10 cellular contexts compared by ENCODE assay signal in the genomic region with DNA sequence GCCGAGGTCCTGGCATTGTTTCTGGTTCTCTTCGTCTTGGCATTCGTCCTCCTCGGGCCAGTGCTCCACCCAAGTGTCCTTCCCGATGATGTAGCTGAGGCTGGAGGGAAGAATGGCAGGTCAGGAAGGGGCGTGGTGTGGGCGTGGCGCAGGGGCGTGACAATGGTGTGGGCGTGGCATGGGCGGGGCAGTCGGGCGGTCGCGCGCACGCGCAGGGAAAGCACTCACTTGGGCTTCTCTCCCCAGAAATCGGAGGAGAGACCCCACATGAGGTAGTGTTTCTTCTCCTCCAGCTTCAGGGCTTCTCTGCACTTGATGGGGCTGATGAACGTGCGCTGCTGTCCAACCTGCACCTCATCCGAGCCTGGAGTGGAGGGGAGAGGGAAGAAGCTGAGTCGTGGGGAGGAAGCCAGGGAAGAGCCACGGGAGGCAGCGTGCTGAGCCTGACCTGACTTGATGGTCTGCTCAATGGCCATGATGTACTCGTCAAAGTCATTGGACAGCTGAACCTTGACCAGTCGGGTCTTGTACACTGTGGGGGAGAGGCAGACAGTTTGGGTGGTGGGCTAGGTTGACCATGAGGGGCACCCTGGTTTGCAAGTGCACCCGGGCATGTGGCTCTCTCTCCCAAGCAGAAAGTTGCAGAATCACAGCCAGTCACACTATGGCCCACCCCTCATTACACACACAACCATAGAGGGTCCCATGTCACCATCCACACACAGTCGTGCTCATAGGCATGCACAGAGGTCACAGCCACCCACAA. TPM values are rescaled to one million over a fixed set of nuclear protein-coding genes. Genes with fewer than 3 reads are reported as not detected.
A peak's percentile ranks its signal among the peaks of the same experiment; 100 is the strongest.
DNase-seq lines count a peak whose midpoint lies in the region; ATAC-seq, FAIRE-seq and TF ChIP-seq lines count a peak whose summit lies in the region.
"Had no signal": no experiment of that assay in that cellular context is flagged by ENCODE, and none has a peak within 500 bp of the region (broad histone marks: within the 10 kb centered on the region; RNA-seq: fewer than 3 reads in every experiment).

No MANE protein-coding gene starts in this region.

- H3K27ac Mint-ChIP-seq in activated CD4-positive, alpha-beta T cell treated with anti-CD3 and anti-CD28 coated beads, Interleukin-2, amount 10 ng/mL, durations not matched to agents 24 days and 14 days, result peak overlapping the region; percentile 77

- no peak for TF ChIP-seq EP300 in H1 (IDR thresholded peaks at IDR 0.05; ENCODE audit: borderline replicate concordance in 1 of 2, low read depth in 2 of 2, low read length in 2 of 2)

- no TSS peak for BruUV-seq in A673 (replicated peaks; lab: Mats Ljungman, UMichigan)

- 48% methylated on average over 27 of the region's 29 CpGs; no CpG with 5 or more reads in 1 of the 2 experiments for WGBS in H1 (ENCODE audit: extremely low coverage in 1 of 2, insufficient coverage in 1 of 2, insufficient read length in 1 of 2, insufficient replicate concordance in 2 of 2, low coverage in 1 of 2, low lambda C conversion rate in 2 of 2, missing lambda C conversion rate in 1 of 2), 2 experiments
- WGBS in smooth muscle cell (ENCODE audit: low lambda C conversion rate), result 28% methylated on average over 29 of the region's 29 CpGs

- no peak for TF ChIP-seq CTCF in GM13976 (IDR thresholded peaks at IDR 0.05; ENCODE audit: borderline replicate concordance, control extremely low read depth, extremely low read depth, insufficient read depth, missing control alignments)
- no peak for TF ChIP-seq CTCF in H1 (IDR thresholded peaks at IDR 0.05; ENCODE audit: control extremely low read depth in 1 of 3, insufficient read depth in 1 of 3, low read depth in 1 of 3, low read length in 3 of 3)
- no peak for TF ChIP-seq CTCF in smooth muscle cell (IDR thresholded peaks at IDR 0.05; ENCODE audit: borderline replicate concordance, insufficient read depth, poor library complexity, severe bottlenecking)
- TF ChIP-seq CTCF in A673 (conservative IDR thresholded peaks at IDR 0.05; ENCODE audit: low read depth, low read length), result no peak

- no peaks in the 10 kb centered on the region for H3K36me3 ChIP-seq in H1 (ENCODE audit: control insufficient read depth in 2 of 4, insufficient read depth in 4 of 4, low read length in 3 of 4)
- no peaks in the 10 kb centered on the region for H3K36me3 ChIP-seq in smooth muscle cell (ENCODE audit: low read depth)
- no peaks in the 10 kb centered on the region for H3K36me3 ChIP-seq in A673 (ENCODE audit: insufficient read depth, low read length, poor library complexity, severe bottlenecking)

- H3K36me3 Mint-ChIP-seq in activated CD4-positive, alpha-beta T cell treated with anti-CD3 and anti-CD28 coated beads, Interleukin-2, amount 10 ng/mL, durations not matched to agents 24 days and 14 days (ENCODE audit: low read depth), result peaks cover 11% of the 10 kb centered on the region

- peak overlapping the region; percentile 59 for H3K4me3 Mint-ChIP-seq in activated CD4-positive, alpha-beta T cell treated with anti-CD3 and anti-CD28 coated beads, Interleukin-2, amount 10 ng/mL, durations not matched to agents 24 days and 14 days

- H3K56ac ChIP-seq in H1 (replicated peaks; ENCODE audit: insufficient read length, low read depth, low read length), result peak overlapping the region; percentile 2

- peak overlapping the region; percentile 63 for H4K5ac ChIP-seq in H1 (ENCODE audit: insufficient read length, low read depth, low read length)

- H2AK5ac ChIP-seq in H1 (ENCODE audit: low read depth, low read length), result peak overlapping the region; percentile 18; the same call in 1 of the 2 replicates

- H3K23me2 ChIP-seq in H1 (ENCODE audit: low read depth, low read length), result peaks cover 7% of the 10 kb centered on the region

- peaks cover 21% of the 10 kb centered on the region for H3K9me3 Mint-ChIP-seq in activated CD4-positive, alpha-beta T cell treated with anti-CD3 and anti-CD28 coated beads, Interleukin-2, amount 10 ng/mL, durations not matched to agents 24 days and 14 days

- intact Hi-C loops in activated CD4-positive, alpha-beta T cell treated with anti-CD3 and anti-CD28 coated beads, Interleukin-2, amount 10 ng/mL, durations not matched to agents 24 days and 14 days (cut with micrococcal nuclease), result loop anchor here (1.0 kb wide), 4 partner anchors 8 to 62 kb away; partner anchors contain the start of gene TNFSF14
- intact Hi-C loops in A673 (cut with micrococcal nuclease; ENCODE audit: unreplicated experiment), result no loop called here

- H3K9me3 ChIP-seq in H1 (ENCODE audit: insufficient read depth in 2 of 2, low read depth in 1 of 2, low read length in 1 of 2), result no peaks in the 10 kb centered on the region
- peaks cover 2% of the 10 kb centered on the region for H3K9me3 ChIP-seq in smooth muscle cell (replicated peaks; ENCODE audit: low read depth)
- no peaks in the 10 kb centered on the region for H3K9me3 ChIP-seq in A673 (ENCODE audit: low read depth, low read length, poor library complexity, severe bottlenecking)

- H3K4me1 ChIP-seq in H1 (replicated peaks in 1 of 4; ENCODE audit: control insufficient read depth in 3 of 4, insufficient read depth in 4 of 4, low read length in 3 of 4), result peaks cover 3 to 13% (median 7%) of the 10 kb centered on the region in 4 experiments
- no peaks in the 10 kb centered on the region for H3K4me1 ChIP-seq in smooth muscle cell (ENCODE audit: low read depth)
- peaks cover 11% of the 10 kb centered on the region for H3K4me1 ChIP-seq in A673 (ENCODE audit: insufficient read depth, low read length, poor library complexity, severe bottlenecking)

- H3K4me2 ChIP-seq in H1 (ENCODE audit: insufficient read depth in 1 of 2, low read depth in 2 of 2, low read length in 2 of 2) (peak overlapping the region; percentile 70 to 83), smooth muscle cell (peak overlapping the region; percentile 57)

- CTCF ChIA-PET in H1 (lab: Charles Lee; ENCODE audit: partially characterized antibody), result interaction anchor here (0.6 to 1.8 kb wide), 3 partner anchors 18 to 54 kb away, joined by 3 to 5 read pairs (median 3); no protein-coding TSS in a partner anchor
- CTCF ChIA-PET in A673 (lab: Charles Lee), result no interaction called here

- H3K9ac ChIP-seq in H1 (replicated peaks in 1 of 4; ENCODE audit: extremely low read depth in 1 of 4, low read depth in 3 of 4, low read length in 3 of 4) (peak overlapping the region in 1 of 4 experiments; percentile 29; a peak in 2 of 7 replicates), smooth muscle cell (ENCODE audit: low read depth) (peak overlapping the region; percentile 51)

- H3K27ac ChIP-seq in H1 (ENCODE audit: low read depth, low read length) (no peak overlapping the region), smooth muscle cell (ENCODE audit: low read depth) (peak overlapping the region; percentile 53), A673 (ENCODE audit: low read depth, low read length, poor library complexity, severe bottlenecking) (no peak overlapping the region)

- no peak for ATAC-seq in HG03139 (IDR thresholded peaks at IDR 0.05; ENCODE audit: unreplicated experiment)

- H3K27me3 Mint-ChIP-seq in activated CD4-positive, alpha-beta T cell treated with anti-CD3 and anti-CD28 coated beads, Interleukin-2, amount 10 ng/mL, durations not matched to agents 24 days and 14 days, result peaks cover 15% of the 10 kb centered on the region

- H3K18ac ChIP-seq in H1 (ENCODE audit: extremely low read depth, low read length), result 0 out of 2 replicates have a peak overlapping the region, but pooled peaks have one; percentile 48

- H2BK20ac ChIP-seq in H1 (ENCODE audit: low read length), result no peak overlapping the region

- no peaks in the 10 kb centered on the region for H3F3A ChIP-seq in smooth muscle cell (ENCODE audit: low read depth)

- no peak overlapping the region for H3K4ac ChIP-seq in H1 (replicated peaks; ENCODE audit: insufficient read length, low read depth, low read length)

- in situ Hi-C loops in GM13976 (cut with MboI; ENCODE audit: low sequenced_read_pairs, unreplicated experiment), result no loop called here
- in situ Hi-C loops in KBM-7 (cut with MboI; ENCODE audit: low pct_unique_long_range_greater_than_20kb, low sequenced_read_pairs), result no loop called here

- peak overlapping the region; percentile 49 for H4K91ac ChIP-seq in H1 (replicated peaks; ENCODE audit: insufficient read length, low read length)

- no peak for FAIRE-seq in H1 (lab: Jason Lieb, UNC)

- peak overlapping the region; percentile 87 for H4K8ac ChIP-seq in H1 (ENCODE audit: extremely low read depth, insufficient read depth, low read length)

- H3K14ac ChIP-seq in H1 (ENCODE audit: insufficient read length), result no peak overlapping the region

- peak overlapping the region; percentile 83; the same call in 1 of the 2 replicates for H2BK15ac ChIP-seq in H1 (ENCODE audit: low read length)

- peak overlapping the region; percentile 4; the same call in 1 of the 2 replicates for H2BK12ac ChIP-seq in H1 (ENCODE audit: low read depth, low read length)

- peak in 1 of 2 experiments; percentile 19; a peak in 1 of 3 replicates for TF ChIP-seq POLR2A in H1 (IDR thresholded peaks at IDR 0.05; ENCODE audit: control extremely low read depth in 1 of 2, low read depth in 2 of 2, low read length in 2 of 2)

- no peak for TF ChIP-seq RAD21 in H1 (IDR thresholded peaks at IDR 0.05 in 1 of 2, conservative IDR thresholded peaks at IDR 0.05 in 1 of 2; ENCODE audit: low read depth in 2 of 2, low read length in 2 of 2)

- H3K4me3 ChIP-seq in H1 (ENCODE audit: extremely low read depth in 1 of 4, insufficient read depth in 2 of 4, low read depth in 3 of 4, low read length in 4 of 4) (peak overlapping the region in 3 of 4 experiments; percentile 16 to 45 (median 44); a peak in 5 of 8 replicates), smooth muscle cell (no peak overlapping the region), A673 (ENCODE audit: low read depth, low read length, poor library complexity, severe bottlenecking) (no peak overlapping the region)

- peak overlapping the region; percentile 54 for H2BK5ac ChIP-seq in H1 (ENCODE audit: low read depth, low read length)

- no peak overlapping the region for H2BK120ac ChIP-seq in H1 (replicated peaks; ENCODE audit: low read depth, low read length)

- POLR2A ChIA-PET in H1 (lab: Charles Lee; ENCODE audit: partially characterized antibody), result interaction anchor here (1.0 kb wide), 1 partner anchor 148 kb away, joined by 3 read pairs; the partner anchor contains the start of gene TNFSF9
- POLR2A ChIA-PET in A673 (lab: Charles Lee; ENCODE audit: low non-redundant PET), result no interaction called here

- H2AFZ ChIP-seq in H1 (ENCODE audit: low read length) (peak overlapping the region; percentile 97), smooth muscle cell (ENCODE audit: low read depth) (no peak overlapping the region)

- H3K23ac ChIP-seq in H1 (ENCODE audit: insufficient read length), result no peak overlapping the region

- peaks cover 57% of the 10 kb centered on the region for H3K4me1 Mint-ChIP-seq in activated CD4-positive, alpha-beta T cell treated with anti-CD3 and anti-CD28 coated beads, Interleukin-2, amount 10 ng/mL, durations not matched to agents 24 days and 14 days

- H3K27me3 ChIP-seq in H1 (replicated peaks in 1 of 4; ENCODE audit: control insufficient read depth in 3 of 4, extremely low read depth in 1 of 4, insufficient read depth in 3 of 4, low read length in 3 of 4) (no peaks in the 10 kb centered on the region), smooth muscle cell (ENCODE audit: low read depth) (peaks cover 5% of the 10 kb centered on the region), A673 (replicated peaks; ENCODE audit: insufficient read depth, low read depth, low read length, poor library complexity) (no peaks in the 10 kb centered on the region)

- H4K20me1 ChIP-seq in H1 (replicated peaks in 1 of 2; ENCODE audit: control insufficient read depth in 1 of 2, insufficient read depth in 2 of 2, low read length in 2 of 2) (no peaks in the 10 kb centered on the region), smooth muscle cell (ENCODE audit: low read depth) (no peaks in the 10 kb centered on the region)

- no peaks in the 10 kb centered on the region for H3K79me1 ChIP-seq in H1 (ENCODE audit: low read depth, low read length)

- H3K79me2 ChIP-seq in H1 (ENCODE audit: control insufficient read depth in 1 of 2, insufficient read depth in 2 of 2, low read length in 2 of 2) (no peaks in the 10 kb centered on the region), smooth muscle cell (ENCODE audit: low read depth) (no peaks in the 10 kb centered on the region)

- DNase-seq in GM13976 (ENCODE audit: low spot score) (peak; percentile 81), H1 (ENCODE audit: low read depth in 1 of 2, low spot score in 2 of 2) (peak in 1 of 2 experiments; percentile 89), smooth muscle cell (lab: John Stamatoyannopoulos, UW; ENCODE audit: unreplicated experiment) (no peak), KBM-7 (no peak), putamen (ENCODE audit: low spot score) (no peak), A673 (ENCODE audit: low spot score) (no peak)
- DNase-seq in activated CD4-positive, alpha-beta T cell treated with anti-CD3 and anti-CD28 coated beads, Interleukin-2, amount 10 ng/mL, durations not matched to agents 24 days and 14 days, result peak; percentile 86
- DNase-seq: KG1 had no signal

RNA-seq across cellular contexts. Expression of gene TNFSF14, which starts 8.1 kb away (rescaled TPM):
- total RNA-seq in activated CD4-positive, alpha-beta T cell treated with anti-CD3 and anti-CD28 coated beads, Interleukin-2, amount 10 ng/mL, durations not matched to agents 24 days and 14 days, result 172 and 173 TPM in 2 replicates
- not detected in 2 replicates for total RNA-seq in H1 (2021; fragmentation: NEBNext Ultra II Directional; extraction: Animal tissue kit (Norgen Biotek cat#: 25700))
- 0.03 TPM in 1 of 2 replicates, not detected in the other for polyA plus RNA-seq in H1 (2011; rRNA removed)
- polyA plus RNA-seq in H1 (2011; cell fraction: cytosol; rRNA removed), result 0.03 TPM
- polyA plus RNA-seq in H1 (2011; cell fraction: nucleus; rRNA removed), result not detected
- polyA plus RNA-seq in H1 (2012, experiment 1 of 2), result 0.06 TPM in 1 of 4 replicates, not detected in the others
- not detected for polyA plus RNA-seq in H1 (2012, experiment 2 of 2)
- 0.02 TPM for polyA plus RNA-seq in H1 (2013, experiment 1 of 2)
- polyA plus RNA-seq in H1 (2013, experiment 2 of 2), result not detected
- polyA minus RNA-seq in H1 (2011; rRNA and poly(A)+ RNA removed), result not detected in 2 replicates
- polyA minus RNA-seq in H1 (2011; cell fraction: cytosol; rRNA and poly(A)+ RNA removed), result not detected
- not detected for polyA minus RNA-seq in H1 (2011; cell fraction: nucleus; rRNA and poly(A)+ RNA removed)
- not detected in 2 replicates for total RNA-seq in smooth muscle cell
- polyA plus RNA-seq in smooth muscle cell, result not detected in 2 replicates
- total RNA-seq in A673 (2021), result not detected in 2 replicates
- total RNA-seq: pulmonary artery endothelial cell had no signal

RNA-seq across cellular contexts. Expression of gene C3, which starts 42.3 kb away (rescaled TPM):
- total RNA-seq in activated CD4-positive, alpha-beta T cell treated with anti-CD3 and anti-CD28 coated beads, Interleukin-2, amount 10 ng/mL, durations not matched to agents 24 days and 14 days, result 4.8 and 5.3 TPM in 2 replicates
- total RNA-seq in H1 (2021; fragmentation: NEBNext Ultra II Directional; extraction: Animal tissue kit (Norgen Biotek cat#: 25700)), result 4.2 and 6.4 TPM in 2 replicates
- polyA plus RNA-seq in H1 (2011; rRNA removed) (12.8 and 16.6 TPM in 2 replicates), smooth muscle cell (6.4 and 8.8 TPM in 2 replicates)
- polyA plus RNA-seq in H1 (2011; cell fraction: cytosol; rRNA removed), result 16.0 TPM
- polyA plus RNA-seq in H1 (2011; cell fraction: nucleus; rRNA removed), result 34.2 TPM
- polyA plus RNA-seq in H1 (2012, experiment 1 of 2), result 11.3 to 16.8 TPM (median 13.0 TPM) in 4 replicates
- polyA plus RNA-seq in H1 (2012, experiment 2 of 2), result 13.6 TPM
- 22.5 TPM for polyA plus RNA-seq in H1 (2013, experiment 1 of 2)
- polyA plus RNA-seq in H1 (2013, experiment 2 of 2), result 24.4 TPM
- 16.2 and 28.8 TPM in 2 replicates for polyA minus RNA-seq in H1 (2011; rRNA and poly(A)+ RNA removed)
- polyA minus RNA-seq in H1 (2011; cell fraction: cytosol; rRNA and poly(A)+ RNA removed), result 31.9 TPM
- 33.2 TPM for polyA minus RNA-seq in H1 (2011; cell fraction: nucleus; rRNA and poly(A)+ RNA removed)
- total RNA-seq in smooth muscle cell (10.0 and 25.1 TPM in 2 replicates), A673 (2021) (1.8 TPM in 2 replicates)

RNA-seq across cellular contexts. Expression of gene GPR108, which starts 59.3 kb away (rescaled TPM):
- total RNA-seq in activated CD4-positive, alpha-beta T cell treated with anti-CD3 and anti-CD28 coated beads, Interleukin-2, amount 10 ng/mL, durations not matched to agents 24 days and 14 days, result 97.7 and 107 TPM in 2 replicates
- total RNA-seq in H1 (2021; fragmentation: NEBNext Ultra II Directional; extraction: Animal tissue kit (Norgen Biotek cat#: 25700)), result 34.9 and 35.3 TPM in 2 replicates
- polyA plus RNA-seq in H1 (2011; rRNA removed), result 46.0 and 63.9 TPM in 2 replicates
- polyA plus RNA-seq in H1 (2011; cell fraction: cytosol; rRNA removed), result 52.1 TPM
- polyA plus RNA-seq in H1 (2011; cell fraction: nucleus; rRNA removed), result 160 TPM
- 35.3 to 46.7 TPM (median 38.7 TPM) in 4 replicates for polyA plus RNA-seq in H1 (2012, experiment 1 of 2)
- 36.3 TPM for polyA plus RNA-seq in H1 (2012, experiment 2 of 2)
- 47.8 TPM for polyA plus RNA-seq in H1 (2013, experiment 1 of 2)
- polyA plus RNA-seq in H1 (2013, experiment 2 of 2), result 49.9 TPM
- polyA minus RNA-seq in H1 (2011; rRNA and poly(A)+ RNA removed), result 30.4 and 47.5 TPM in 2 replicates
- polyA minus RNA-seq in H1 (2011; cell fraction: cytosol; rRNA and poly(A)+ RNA removed), result 15.0 TPM
- 23.3 TPM for polyA minus RNA-seq in H1 (2011; cell fraction: nucleus; rRNA and poly(A)+ RNA removed)
- 34.4 and 51.3 TPM in 2 replicates for total RNA-seq in smooth muscle cell
- 62.1 and 75.1 TPM in 2 replicates for polyA plus RNA-seq in smooth muscle cell
- 36.4 and 37.4 TPM in 2 replicates for total RNA-seq in A673 (2021)

Comparison
In these comparisons a context has a peak if more than half of its experiments do, and no peak if none do; other contexts are left out.
1. DNase-seq: peak in GM13976 (single experiment) and activated CD4-positive, alpha-beta T cell treated with anti-CD3 and anti-CD28 coated beads, Interleukin-2, amount 10 ng/mL, durations not matched to agents 24 days and 14 days (single experiment); none in smooth muscle cell (single experiment), KBM-7 (single experiment), putamen (single experiment) and A673 (single experiment).
2. H3K4me3 ChIP-seq: peak in H1 (3 of 4); none in smooth muscle cell (single experiment) and A673 (single experiment).
3. RNA of gene TNFSF14, which starts 8.1 kb away (total RNA-seq): 172 to 173 TPM in activated CD4-positive, alpha-beta T cell treated with anti-CD3 and anti-CD28 coated beads, Interleukin-2, amount 10 ng/mL, durations not matched to agents 24 days and 14 days; not detected in H1, not detected in smooth muscle cell and not detected in A673; every median in the first group is over 100 times any median in the second.